15 cellular contexts compared by ENCODE assay signal in genomic region chr15:27681038-27681437, GRCh38.
DNase-seq lines count a peak whose midpoint lies in the region; ATAC-seq, FAIRE-seq and TF ChIP-seq lines count a peak whose summit lies in the region.
"Had no signal": no experiment of that assay in that cellular context is flagged by ENCODE, and none has a peak within 500 bp of the region (broad histone marks: within the 10 kb centered on the region; RNA-seq: fewer than 3 reads in every experiment).

No MANE protein-coding gene starts in this region.

- in situ Hi-C loops in HepG2 (cut with HindIII; ENCODE audit: extremely low pct_ligation_motif_present, low pct_unique_long_range_greater_than_20kb) = no loop called here

- H2BK20ac ChIP-seq in H1 (ENCODE audit: low read length) = no peak overlapping the region

- no peaks in the 10 kb centered on the region for H3K9me3 ChIP-seq in HepG2 (ENCODE audit: low read length)
- no peaks in the 10 kb centered on the region for H3K9me3 ChIP-seq in right lobe of liver
- H3K9me3 ChIP-seq in H1 (ENCODE audit: insufficient read depth in 2 of 2, low read depth in 1 of 2, low read length in 1 of 2) = no peaks in the 10 kb centered on the region

- H2AK5ac ChIP-seq in H1 (ENCODE audit: low read depth, low read length) = no peak overlapping the region

- no peak overlapping the region for H4K91ac ChIP-seq in H1 (replicated peaks; ENCODE audit: insufficient read length, low read length)

- no TSS peak for BruUV-seq in HepG2 (replicated peaks; lab: Mats Ljungman, UMichigan)

- TF ChIP-seq CTCF in HepG2 (CRISPR knock-in tag; IDR thresholded peaks at IDR 0.05) (peak; percentile 68), right lobe of liver (IDR thresholded peaks at IDR 0.05) (peak in 2 of 4 donors; percentile 4 to 16), H1 (IDR thresholded peaks at IDR 0.05; ENCODE audit: control extremely low read depth in 1 of 3, insufficient read depth in 1 of 3, low read depth in 1 of 3, low read length in 3 of 3) (peak; percentile 61 to 69 (median 67))

- H2BK15ac ChIP-seq in H1 (ENCODE audit: low read length) = no peak overlapping the region

- H3K14ac ChIP-seq in H1 (ENCODE audit: insufficient read length) = no peak overlapping the region

- H3K23me2 ChIP-seq in H1 (ENCODE audit: low read depth, low read length) = no peaks in the 10 kb centered on the region

- CTCF ChIA-PET in HepG2 (lab: Yijun Ruan, JAX; ENCODE audit: low intra/inter-chr PET ratio, low total read pairs) = interaction anchor here (1.0 kb wide), 1 partner anchor 336 kb away, joined by 5 read pairs; no protein-coding TSS in a partner anchor
- CTCF ChIA-PET in H1 (lab: Charles Lee; ENCODE audit: partially characterized antibody) = interaction anchor here (0.6 to 4.6 kb wide), 31 partner anchors 11 to 789 kb away, joined by 3 to 24 read pairs (median 4); no protein-coding TSS in a partner anchor

- TF ChIP-seq RAD21 in HepG2 (CRISPR knock-in tag; IDR thresholded peaks at IDR 0.05) (no peak), H1 (IDR thresholded peaks at IDR 0.05 in 1 of 2, conservative IDR thresholded peaks at IDR 0.05 in 1 of 2; ENCODE audit: low read depth in 2 of 2, low read length in 2 of 2) (peak; percentile 57 to 70)

- intact Hi-C loops in HepG2 (cut with micrococcal nuclease; ENCODE audit: unreplicated experiment) = no loop called here
- intact Hi-C loops in right lobe of liver (cut with DNase I) = no loop called here

- no peak overlapping the region for H3K56ac ChIP-seq in H1 (replicated peaks; ENCODE audit: insufficient read length, low read depth, low read length)

- H2BK12ac ChIP-seq in H1 (ENCODE audit: low read depth, low read length) = no peak overlapping the region

- peak; percentile 18 for DNase-seq in HepG2 (ENCODE audit: low spot score)
- no peak for DNase-seq in right lobe of liver
- DNase-seq in NCI-H526 treated with DMSO at 0.1 percent for 48 hours (lab: John Stamatoyannopoulos, UW) = peak; percentile 24
- DNase-seq in H1 (ENCODE audit: low read depth in 1 of 2, low spot score in 2 of 2) = peak in 1 of 2 experiments; percentile 81
- no peak for DNase-seq in urothelium cell line (ENCODE audit: low spot score)
- DNase-seq in NCI-H2107 (lab: John Stamatoyannopoulos, UW) = no peak
- no peak for DNase-seq in putamen (ENCODE audit: low spot score)
- DNase-seq: activated naive CD8-positive, alpha-beta T cell treated with anti-CD3 and anti-CD28 coated beads, Interleukin-2, amount 10 ng/mL, durations not matched to agents 7 days and 5 days; DMS79 treated with DMSO at 0.1 percent for 48 hours; Kasumi-1; NCI-H1694 treated with DMSO at 0.1 percent for 48 hours had no signal

- H3K4me3 ChIP-seq in HepG2 (replicated peaks in 1 of 3; ENCODE audit: insufficient read depth in 1 of 3, low read depth in 2 of 3, low read length in 3 of 3) (no peak overlapping the region), right lobe of liver (no peak overlapping the region), H1 (ENCODE audit: extremely low read depth in 1 of 4, insufficient read depth in 2 of 4, low read depth in 3 of 4, low read length in 4 of 4) (no peak overlapping the region)

- TF ChIP-seq POLR2A in HepG2 (IDR thresholded peaks at IDR 0.05; ENCODE audit: insufficient read depth in 1 of 2, low read depth in 2 of 2, low read length in 2 of 2) (no peak), right lobe of liver (IDR thresholded peaks at IDR 0.05) (no peak), H1 (IDR thresholded peaks at IDR 0.05; ENCODE audit: control extremely low read depth in 1 of 2, low read depth in 2 of 2, low read length in 2 of 2) (no peak)

- no peak overlapping the region; the same call in 1 of the 2 replicates for H4K8ac ChIP-seq in H1 (ENCODE audit: extremely low read depth, insufficient read depth, low read length)

- no peak overlapping the region for H3K4ac ChIP-seq in H1 (replicated peaks; ENCODE audit: insufficient read length, low read depth, low read length)

- H3K79me2 ChIP-seq in HepG2 (ENCODE audit: insufficient read depth, low read length) = no peaks in the 10 kb centered on the region
- H3K79me2 ChIP-seq in H1 (ENCODE audit: control insufficient read depth in 1 of 2, insufficient read depth in 2 of 2, low read length in 2 of 2) = no peaks in the 10 kb centered on the region

- no peak overlapping the region for H3K23ac ChIP-seq in H1 (ENCODE audit: insufficient read length)

- no peak overlapping the region for H3K27ac ChIP-seq in HepG2 (ENCODE audit: extremely low read length, insufficient read depth, low read length)
- H3K27ac ChIP-seq in right lobe of liver = no peak overlapping the region
- H3K27ac ChIP-seq in H1 (ENCODE audit: low read depth, low read length) = no peak overlapping the region

- peaks cover 0 to 5% of the 10 kb centered on the region in 2 experiments; a peak in 2 of 5 replicates for H3K27me3 ChIP-seq in HepG2 (ENCODE audit: control insufficient read depth in 1 of 2, insufficient read depth in 2 of 2, low read length in 2 of 2)
- no peaks in the 10 kb centered on the region for H3K27me3 ChIP-seq in right lobe of liver
- H3K27me3 ChIP-seq in H1 (replicated peaks in 1 of 4; ENCODE audit: control insufficient read depth in 3 of 4, extremely low read depth in 1 of 4, insufficient read depth in 3 of 4, low read length in 3 of 4) = peaks cover 0 to 9% (median 1%) of the 10 kb centered on the region in 4 experiments; a peak in 3 of 7 replicates

- TF ChIP-seq EP300 in HepG2 (IDR thresholded peaks at IDR 0.05; ENCODE audit: low read depth in 2 of 2, low read length in 2 of 2) (no peak), HepG2 (CRISPR knock-in tag; IDR thresholded peaks at IDR 0.05; ENCODE audit: borderline replicate concordance) (no peak), H1 (IDR thresholded peaks at IDR 0.05; ENCODE audit: borderline replicate concordance in 1 of 2, low read depth in 2 of 2, low read length in 2 of 2) (no peak)

- H2BK5ac ChIP-seq in H1 (ENCODE audit: low read depth, low read length) = no peak overlapping the region

- H3K4me2 ChIP-seq in HepG2 (ENCODE audit: low read depth, low read length) = no peak overlapping the region
- H3K4me2 ChIP-seq in H1 (ENCODE audit: insufficient read depth in 1 of 2, low read depth in 2 of 2, low read length in 2 of 2) = no peak overlapping the region

- H3K18ac ChIP-seq in H1 (ENCODE audit: extremely low read depth, low read length) = no peak overlapping the region; the same call in 1 of the 2 replicates

- H2AFZ ChIP-seq in HepG2 (ENCODE audit: low read length) (no peak overlapping the region), H1 (ENCODE audit: low read length) (no peak overlapping the region)

- POLR2A ChIA-PET in HepG2 (lab: Yijun Ruan, JAX) (no interaction called here), H1 (lab: Charles Lee; ENCODE audit: partially characterized antibody) (interaction anchor here (1.2 kb wide), 1 partner anchor 21 kb away, joined by 3 read pairs; no protein-coding TSS in a partner anchor)

- no peak overlapping the region for H4K5ac ChIP-seq in H1 (ENCODE audit: insufficient read length, low read depth, low read length)

- WGBS in HepG2 (ENCODE audit: low lambda C conversion rate) = 1% methylated on average over 8 of the region's 8 CpGs
- 33% methylated on average over 6 of the region's 8 CpGs for WGBS in right lobe of liver (ENCODE audit: insufficient coverage, low coverage, low lambda C conversion rate, missing lambda C conversion rate)
- 68% methylated on average over 7 of the region's 8 CpGs; no CpG with 5 or more reads in 1 of the 2 experiments for WGBS in H1 (ENCODE audit: extremely low coverage in 1 of 2, insufficient coverage in 1 of 2, insufficient read length in 1 of 2, insufficient replicate concordance in 2 of 2, low coverage in 1 of 2, low lambda C conversion rate in 2 of 2, missing lambda C conversion rate in 1 of 2), 2 experiments

- ATAC-seq in HepG2 (peak; percentile 88), right lobe of liver (no peak), HG02642 (IDR thresholded peaks at IDR 0.05; ENCODE audit: poor library complexity, unreplicated experiment) (no peak)

- H3K36me3 ChIP-seq in HepG2 (replicated peaks in 1 of 2; ENCODE audit: control insufficient read depth in 1 of 2, insufficient read depth in 2 of 2, low read length in 2 of 2) (no peaks in the 10 kb centered on the region), right lobe of liver (no peaks in the 10 kb centered on the region), H1 (ENCODE audit: control insufficient read depth in 2 of 4, insufficient read depth in 4 of 4, low read length in 3 of 4) (no peaks in the 10 kb centered on the region)

- H3K4me1 ChIP-seq in HepG2 (ENCODE audit: insufficient read depth, low read length) (no peaks in the 10 kb centered on the region), right lobe of liver (no peaks in the 10 kb centered on the region), H1 (replicated peaks in 1 of 4; ENCODE audit: control insufficient read depth in 3 of 4, insufficient read depth in 4 of 4, low read length in 3 of 4) (peaks cover 0 to 15% (median 5%) of the 10 kb centered on the region in 4 experiments; a peak in 6 of 7 replicates)

- H3K9ac ChIP-seq in HepG2 (ENCODE audit: insufficient read depth, low read depth, low read length) (no peak overlapping the region), H1 (replicated peaks in 1 of 4; ENCODE audit: extremely low read depth in 1 of 4, low read depth in 3 of 4, low read length in 3 of 4) (no peak overlapping the region)

- no peaks in the 10 kb centered on the region for H3K79me1 ChIP-seq in H1 (ENCODE audit: low read depth, low read length)

- FAIRE-seq in HepG2 (lab: Jason Lieb, UNC) = no peak
- no peak for FAIRE-seq in H1 (lab: Jason Lieb, UNC)
- FAIRE-seq in urothelium cell line (lab: Jason Lieb, UNC) = peak; percentile 5
- FAIRE-seq: H54, islet of Langerhans, TTC549 had no signal

- H4K20me1 ChIP-seq in HepG2 (ENCODE audit: insufficient read depth, low read length) (no peaks in the 10 kb centered on the region), H1 (replicated peaks in 1 of 2; ENCODE audit: control insufficient read depth in 1 of 2, insufficient read depth in 2 of 2, low read length in 2 of 2) (no peaks in the 10 kb centered on the region)

- H2BK120ac ChIP-seq in H1 (replicated peaks; ENCODE audit: low read depth, low read length) = no peak overlapping the region

TF ChIP-seq in HepG2, 621 proteins besides CTCF, POLR2A, EP300 and RAD21 (continues in another document):
- TF ChIP-seq POGZ (CRISPR knock-in tag; IDR thresholded peaks at IDR 0.05) = no peak

TF ChIP-seq in H1, 55 proteins besides CTCF, POLR2A, EP300 and RAD21 (continues in another document):
- TF ChIP-seq GTF2F1 (IDR thresholded peaks at IDR 0.05; ENCODE audit: borderline replicate concordance, low read depth, low read length) = no peak
- no peak for TF ChIP-seq ASH2L (IDR thresholded peaks at IDR 0.05; ENCODE audit: low read length)
- TF ChIP-seq SP2 (IDR thresholded peaks at IDR 0.05; ENCODE audit: low read length) = no peak

Comparison
In these comparisons a context has a peak if more than half of its experiments do, and no peak if none do; other contexts are left out.
1. DNase-seq: peak in HepG2 (single experiment) and NCI-H526 treated with DMSO at 0.1 percent for 48 hours (single experiment); none in right lobe of liver (0 of 3), urothelium cell line (single experiment), NCI-H2107 (single experiment) and putamen (single experiment).
2. Of the 41 proteins assayed by ChIP-seq in both HepG2 and H1: peak only in HepG2: none; only in H1: RAD21; in both: CTCF; in neither: 39.